10 cellular contexts compared by ENCODE assay signal in genomic region chr21:36471254-36471723, GRCh38. TPM values are rescaled to one million over a fixed set of nuclear protein-coding genes. Genes with fewer than 3 reads are reported as not detected.
A peak's percentile ranks its signal among the peaks of the same experiment; 100 is the strongest.
DNase-seq lines count a peak whose midpoint lies in the region; ATAC-seq and TF ChIP-seq lines count a peak whose summit lies in the region.
"Had no signal": no experiment of that assay in that cellular context is flagged by ENCODE, and none has a peak within 500 bp of the region (broad histone marks: within the 10 kb centered on the region; RNA-seq: fewer than 3 reads in every experiment).

No MANE protein-coding gene starts in this region.

- TF ChIP-seq POLR2A in GM18505 (IDR thresholded peaks at IDR 0.05; ENCODE audit: borderline replicate concordance, extremely low read depth, insufficient read depth, insufficient read length), result no peak
- TF ChIP-seq POLR2A in IMR-90 (IDR thresholded peaks at IDR 0.05; ENCODE audit: low read depth, low read length), result no peak

- no peak for TF ChIP-seq RAD21 in IMR-90 (IDR thresholded peaks at IDR 0.05; ENCODE audit: low read length)

- dilution Hi-C loops in IMR-90 (cut with HindIII; ENCODE audit: low sequenced_read_pairs, unreplicated experiment), result no loop called here

- H3K9me3 ChIP-seq in IMR-90 (ENCODE audit: control insufficient read depth, insufficient read depth, low read length) (no peaks in the 10 kb centered on the region), hepatocyte (ENCODE audit: low read depth) (no peaks in the 10 kb centered on the region)
- H3K9me3 ChIP-seq: transverse colon had no signal

- no peak overlapping the region for H3K9ac ChIP-seq in IMR-90 (ENCODE audit: low read depth, low read length)

- H4K91ac ChIP-seq in IMR-90 (ENCODE audit: insufficient read depth, low read depth, low read length), result no peak overlapping the region

- no peaks in the 10 kb centered on the region for H3K9me1 ChIP-seq in IMR-90 (ENCODE audit: insufficient read depth, low read length)

- no peak overlapping the region for H2BK20ac ChIP-seq in IMR-90 (ENCODE audit: low read depth, low read length)

- H2BK120ac ChIP-seq in IMR-90 (ENCODE audit: low read depth, low read length), result no peak overlapping the region

- no peak overlapping the region for H4K5ac ChIP-seq in IMR-90 (ENCODE audit: low read depth, low read length)

- no peaks in the 10 kb centered on the region for H3K4me1 ChIP-seq in IMR-90 (ENCODE audit: control insufficient read depth, insufficient read depth, low read length)
- no peaks in the 10 kb centered on the region for H3K4me1 ChIP-seq in hepatocyte (ENCODE audit: insufficient read depth)

- in situ Hi-C loops in IMR-90 (cut with MboI; ENCODE audit: low sequenced_read_pairs), result no loop called here

- ATAC-seq in GM18505 (IDR thresholded peaks at IDR 0.05; ENCODE audit: unreplicated experiment), result peak; percentile 71
- peak; percentile 79 for ATAC-seq in GM21619 (IDR thresholded peaks at IDR 0.05; ENCODE audit: unreplicated experiment)
- 0 out of 2 replicates have a peak, but pooled peaks have one; percentile 27 for ATAC-seq in IMR-90 (ENCODE audit: low read depth)
- no peak for ATAC-seq in HG03571 (IDR thresholded peaks at IDR 0.05; ENCODE audit: unreplicated experiment)

- no TSS peak for BruUV-seq in IMR-90 (replicated peaks; lab: Mats Ljungman, UMichigan)

- H4K20me1 ChIP-seq in IMR-90 (ENCODE audit: insufficient read depth, low read length) (no peaks in the 10 kb centered on the region), hepatocyte (ENCODE audit: insufficient read depth, poor library complexity, severe bottlenecking) (no peaks in the 10 kb centered on the region)

- H3K27ac ChIP-seq in IMR-90 (ENCODE audit: insufficient read depth, low read length), result no peak overlapping the region
- H3K27ac ChIP-seq in hepatocyte, result peak overlapping the region; percentile 77
- H3K27ac ChIP-seq: transverse colon had no signal

- no peaks in the 10 kb centered on the region for H3K79me1 ChIP-seq in IMR-90 (ENCODE audit: low read depth in 1 of 2, low read length in 2 of 2)

- H3K4ac ChIP-seq in IMR-90 (ENCODE audit: low read depth, low read length), result no peak overlapping the region

- H2AK9ac ChIP-seq in IMR-90 (replicated peaks; ENCODE audit: low read depth, low read length, poor library complexity), result no peak overlapping the region

- H3K4me3 ChIP-seq in IMR-90 (ENCODE audit: insufficient read depth, low read depth, low read length), result no peak overlapping the region
- no peak overlapping the region for H3K4me3 ChIP-seq in hepatocyte
- H3K4me3 ChIP-seq: transverse colon had no signal

- H2AK5ac ChIP-seq in IMR-90 (ENCODE audit: low read depth, low read length), result no peak overlapping the region

- H3K18ac ChIP-seq in IMR-90 (ENCODE audit: low read depth, low read length), result no peak overlapping the region

- H3K4me2 ChIP-seq in IMR-90 (ENCODE audit: low read depth, low read length) (no peak overlapping the region), hepatocyte (peak overlapping the region; percentile 13)

- no peaks in the 10 kb centered on the region for H3K9me2 ChIP-seq in hepatocyte (replicated peaks; ENCODE audit: insufficient read depth)

- H2BK5ac ChIP-seq in IMR-90 (ENCODE audit: low read depth, low read length, poor library complexity, severe bottlenecking), result no peak overlapping the region

- CTCF ChIA-PET in IMR-90 (lab: Yijun Ruan, JAX), result no interaction called here

- H3K23ac ChIP-seq in IMR-90 (ENCODE audit: low read depth, low read length), result no peak overlapping the region

- no peak overlapping the region for H3K56ac ChIP-seq in IMR-90 (ENCODE audit: extremely low read depth, insufficient read depth, low read length)

- no peak overlapping the region for H3K14ac ChIP-seq in IMR-90 (replicated peaks; ENCODE audit: low read depth, low read length)

- H3K27me3 ChIP-seq in IMR-90 (ENCODE audit: control insufficient read depth, insufficient read depth, low read length) (no peaks in the 10 kb centered on the region), hepatocyte (no peaks in the 10 kb centered on the region)
- H3K27me3 ChIP-seq: transverse colon had no signal

- no peak overlapping the region for H4K8ac ChIP-seq in IMR-90 (ENCODE audit: low read depth in 2 of 2, low read length in 2 of 2)

- intact Hi-C loops in IMR-90 (cut with micrococcal nuclease), result no loop called here

- TF ChIP-seq CTCF in IMR-90 (conservative IDR thresholded peaks at IDR 0.05; ENCODE audit: low read depth, low read length) (no peak), hepatocyte (IDR thresholded peaks at IDR 0.05; ENCODE audit: poor library complexity) (no peak)

- H3K36me3 ChIP-seq in IMR-90 (ENCODE audit: control insufficient read depth, insufficient read depth, low read length), result no peaks in the 10 kb centered on the region
- H3K36me3 ChIP-seq in hepatocyte (replicated peaks; ENCODE audit: insufficient read depth, low read depth), result no peaks in the 10 kb centered on the region
- H3K36me3 ChIP-seq: transverse colon had no signal

- no CpG with 5 or more reads among the region's 1 CpG for WGBS in IMR-90 (ENCODE audit: extremely low coverage in 2 of 2, insufficient read length in 1 of 2), 2 experiments
- 67% methylated on average over 1 of the region's 1 CpG for WGBS in hepatocyte (ENCODE audit: low lambda C conversion rate, missing lambda C conversion rate)

- POLR2A ChIA-PET in IMR-90 (lab: Charles Lee; ENCODE audit: unreplicated experiment), result no interaction called here

- H2BK15ac ChIP-seq in IMR-90 (ENCODE audit: low read depth, low read length), result no peak overlapping the region

- no peaks in the 10 kb centered on the region for H3K79me2 ChIP-seq in hepatocyte

- no peak overlapping the region for H2AFZ ChIP-seq in IMR-90 (replicated peaks; ENCODE audit: low read length, poor library complexity)
- H2AFZ ChIP-seq in hepatocyte, result no peak overlapping the region

- DNase-seq in IMR-90 (peak; percentile 50), hepatocyte (ENCODE audit: low spot score) (peak; percentile 47), NCI-H1417 (lab: John Stamatoyannopoulos, UW) (no peak), DMS153 (lab: John Stamatoyannopoulos, UW) (no peak)
- DNase-seq in effector CD4-positive, alpha-beta T cell, result no peak
- DNase-seq: activated gamma-delta T cell treated with Interleukin-2 at 50 U/mL for 16 hours, transverse colon had no signal

TF ChIP-seq in IMR-90, 13 proteins besides CTCF, POLR2A, EP300 and RAD21:
- TF ChIP-seq, protein P1, sequence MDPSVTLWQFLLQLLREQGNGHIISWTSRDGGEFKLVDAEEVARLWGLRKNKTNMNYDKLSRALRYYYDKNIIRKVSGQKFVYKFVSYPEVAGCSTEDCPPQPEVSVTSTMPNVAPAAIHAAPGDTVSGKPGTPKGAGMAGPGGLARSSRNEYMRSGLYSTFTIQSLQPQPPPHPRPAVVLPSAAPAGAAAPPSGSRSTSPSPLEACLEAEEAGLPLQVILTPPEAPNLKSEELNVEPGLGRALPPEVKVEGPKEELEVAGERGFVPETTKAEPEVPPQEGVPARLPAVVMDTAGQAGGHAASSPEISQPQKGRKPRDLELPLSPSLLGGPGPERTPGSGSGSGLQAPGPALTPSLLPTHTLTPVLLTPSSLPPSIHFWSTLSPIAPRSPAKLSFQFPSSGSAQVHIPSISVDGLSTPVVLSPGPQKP (IDR thresholded peaks at IDR 0.05; ENCODE audit: borderline replicate concordance, low read depth, low read length), result no peak
- TF ChIP-seq USF2 (IDR thresholded peaks at IDR 0.05; ENCODE audit: low read depth, low read length), result no peak
- TF ChIP-seq MAZ (IDR thresholded peaks at IDR 0.05; ENCODE audit: borderline replicate concordance, low read depth, low read length), result no peak
- no peak for TF ChIP-seq FOS (IDR thresholded peaks at IDR 0.05; ENCODE audit: low read depth, low read length)
- TF ChIP-seq RCOR1 (IDR thresholded peaks at IDR 0.05; ENCODE audit: insufficient replicate concordance, low read length), result no peak
- TF ChIP-seq BHLHE40 (IDR thresholded peaks at IDR 0.05; ENCODE audit: low read depth, low read length), result no peak
- TF ChIP-seq NFE2L2 (IDR thresholded peaks at IDR 0.05; ENCODE audit: low read depth, low read length), result no peak
- no peak for TF ChIP-seq SMC3 (IDR thresholded peaks at IDR 0.05; ENCODE audit: low read depth, low read length)

RNA-seq across cellular contexts. Expression of gene CLDN14, which starts 8.6 kb away (rescaled TPM):
- total RNA-seq in IMR-90 (2012; rRNA removed), result not detected in 2 replicates
- not detected in 2 replicates for polyA plus RNA-seq in IMR-90 (2012; rRNA removed)
- 0.04 TPM in 1 of 2 replicates, not detected in the other for polyA plus RNA-seq in IMR-90 (2012; cell fraction: cytosol; rRNA removed)
- polyA plus RNA-seq in IMR-90 (2012; cell fraction: nucleus; rRNA removed; ENCODE audit: low replicate concordance), result 0.04 TPM in 1 of 2 replicates, not detected in the other
- 0.53 and 1.7 TPM in 2 replicates for total RNA-seq in hepatocyte
- polyA plus RNA-seq in hepatocyte, result 0.51 and 2.2 TPM in 2 replicates
- total RNA-seq: transverse colon had no signal

Comparison
In these comparisons a context has a peak if more than half of its experiments do, and no peak if none do; other contexts are left out.
1. DNase-seq: peak in IMR-90 (single experiment) and hepatocyte (single experiment); none in effector CD4-positive, alpha-beta T cell (single experiment), NCI-H1417 (0 of 3) and DMS153 (single experiment).